Comparison of ENCODE assay signal across 8 cellular contexts in the genomic region with DNA sequence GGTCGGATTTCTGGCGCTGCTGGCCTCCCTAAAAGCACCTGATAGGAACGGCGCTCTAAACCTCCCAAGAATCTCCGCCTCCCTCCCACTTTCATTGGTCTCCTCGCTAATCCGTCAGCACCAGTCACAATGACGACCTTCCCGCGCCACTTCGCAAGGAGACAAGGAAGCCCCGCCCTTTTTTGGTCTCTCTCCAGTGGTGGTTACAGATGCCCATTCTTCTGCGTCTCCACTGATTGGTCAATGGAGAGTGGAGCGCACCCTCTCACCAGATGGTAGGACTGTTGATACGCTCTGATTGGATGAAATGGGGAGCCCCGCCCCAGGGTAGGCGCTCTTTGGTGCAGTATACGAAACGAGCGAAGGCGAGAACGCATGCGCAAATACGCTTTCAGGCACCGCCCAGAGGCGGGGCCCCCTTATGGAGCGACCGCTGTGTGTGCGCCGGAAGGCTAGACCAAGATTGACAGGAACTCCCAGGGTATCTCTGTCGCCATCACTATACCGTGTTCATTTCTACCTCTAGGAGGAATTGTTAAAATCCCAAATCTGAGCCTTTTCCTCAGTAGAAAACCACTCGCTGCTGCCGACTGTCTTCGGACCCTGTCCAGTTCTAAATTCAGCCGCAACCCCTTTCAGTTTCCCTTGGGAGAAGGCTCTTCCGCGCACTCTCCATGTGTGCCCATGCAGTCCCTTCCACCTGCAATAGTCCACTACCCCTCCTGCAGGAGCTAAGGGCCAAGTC. TPM values are rescaled to one million over a fixed set of nuclear protein-coding genes. Genes with fewer than 3 reads are reported as not detected.
DNase-seq lines count a peak whose midpoint lies in the region; ATAC-seq lines count a peak whose summit lies in the region.

No MANE protein-coding gene starts in this region.

- ATAC-seq in GM21360 (IDR thresholded peaks at IDR 0.05; ENCODE audit: unreplicated experiment): peak; percentile 59

- peak overlapping the region; percentile 65 for H3K4me3 ChIP-seq in effector memory CD4-positive, alpha-beta T cell (ENCODE audit: insufficient read depth, low read depth, low read length, poor library complexity, severe bottlenecking)

- H3K27ac ChIP-seq in effector memory CD4-positive, alpha-beta T cell (ENCODE audit: insufficient read depth, low read length, poor library complexity, severe bottlenecking): peak overlapping the region; percentile 96

- no peaks in the 10 kb centered on the region for H3K27me3 ChIP-seq in effector memory CD4-positive, alpha-beta T cell (replicated peaks; ENCODE audit: control insufficient read depth, insufficient read depth, low read length, poor library complexity, severe bottlenecking)

- H3K36me3 ChIP-seq in effector memory CD4-positive, alpha-beta T cell (ENCODE audit: control insufficient read depth, insufficient read depth, low read length): peaks cover 30% of the 10 kb centered on the region

- no peaks in the 10 kb centered on the region for H3K9me3 ChIP-seq in effector memory CD4-positive, alpha-beta T cell (ENCODE audit: control insufficient read depth, low read length)

- H3K4me1 ChIP-seq in effector memory CD4-positive, alpha-beta T cell (ENCODE audit: control insufficient read depth, insufficient read depth, low read length, poor library complexity, severe bottlenecking): peaks cover 39% of the 10 kb centered on the region

- DNase-seq in COLO829 (ENCODE audit: low spot score) (peak; percentile 99), HT-29 (ENCODE audit: low spot score) (peak; percentile 100), lung microvascular endothelial cell (ENCODE audit: low read depth in 2 of 2) (peak; percentile 100)
- DNase-seq in NK-92 treated with Interleukin-12 subunit alpha and Interleukin-12 subunit beta, amount 100 ng/mL, for 24 hours (lab: John Stamatoyannopoulos, UW): peak; percentile 100
- peak; percentile 96 to 99 for DNase-seq in activated CD8-positive, alpha-beta memory T cell treated with anti-CD3 and anti-CD28 coated beads for 4 hours (ENCODE audit: low read depth in 2 of 2)
- peak; percentile 99 for DNase-seq in effector memory CD4-positive, alpha-beta T cell
- peak; percentile 88 to 99 (median 97) for DNase-seq in stimulated activated CD4-positive, alpha-beta T cell treated with anti-CD3 and anti-CD28 coated beads, TNF-alpha, amount 100 ng/mL, for 4 hours (ENCODE audit: low read depth in 3 of 3)

RNA-seq across cellular contexts. Expression of a gene that starts 0.6 kb away (rescaled TPM):
- 389 and 434 TPM in 2 replicates for total RNA-seq in HT-29 (2014; rRNA removed; shearing (Covaris generic))
- 204 and 211 TPM in 2 replicates for total RNA-seq in lung microvascular endothelial cell

RNA-seq across cellular contexts. Expression of a gene that starts 18.8 kb away (rescaled TPM):
- 252 and 285 TPM in 2 replicates for total RNA-seq in HT-29 (2014; rRNA removed; shearing (Covaris generic))
- 49.0 and 49.7 TPM in 2 replicates for total RNA-seq in lung microvascular endothelial cell

RNA-seq across cellular contexts. Expression of a gene that starts 27.7 kb away (rescaled TPM):
- 8.6 and 13.1 TPM in 2 replicates for total RNA-seq in HT-29 (2014; rRNA removed; shearing (Covaris generic))
- total RNA-seq in lung microvascular endothelial cell: 6.1 and 11.7 TPM in 2 replicates

RNA-seq across cellular contexts. Expression of a gene that starts 37.7 kb away (rescaled TPM):
- total RNA-seq in HT-29 (2014; rRNA removed; shearing (Covaris generic)): 959 and 1,005 TPM in 2 replicates
- not detected in 2 replicates for total RNA-seq in lung microvascular endothelial cell

RNA-seq across cellular contexts. Expression of a gene that starts 49.0 kb away (rescaled TPM):
- 69.8 and 86.7 TPM in 2 replicates for total RNA-seq in HT-29 (2014; rRNA removed; shearing (Covaris generic))
- total RNA-seq in lung microvascular endothelial cell: 63.2 and 105 TPM in 2 replicates

Comparison
In these comparisons a context has a peak if more than half of its experiments do, and no peak if none do; other contexts are left out.
1. Peak in every context shown above with its lines: DNase-seq, ATAC-seq, H3K4me3 ChIP-seq and H3K27ac ChIP-seq.